In the genomic region with DNA sequence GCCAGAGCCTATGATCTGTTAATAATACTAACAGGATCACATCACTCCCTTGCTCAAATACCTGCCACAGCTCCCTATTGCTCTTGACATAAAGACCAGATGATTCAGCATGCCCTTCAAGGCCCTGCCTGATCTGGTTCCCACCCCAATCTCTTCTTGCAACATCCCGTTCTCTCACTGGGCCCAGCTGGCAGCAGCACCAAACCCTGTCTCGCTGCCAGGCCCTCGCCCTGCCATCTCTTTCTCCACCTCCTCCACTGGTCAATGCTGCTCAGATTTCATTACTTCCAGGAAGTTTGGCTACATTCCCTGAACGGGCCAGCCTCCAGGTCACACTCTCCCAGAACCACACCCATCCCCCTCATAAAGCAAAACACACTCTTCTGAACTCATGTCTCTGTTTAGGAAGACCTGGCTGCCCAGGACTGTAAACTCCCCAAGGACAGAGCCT, we compare ENCODE assay signal across 9 cellular contexts. TPM values are rescaled to one million over a fixed set of nuclear protein-coding genes. Genes with fewer than 3 reads are reported as not detected.
A peak's percentile ranks its signal among the peaks of the same experiment; 100 is the strongest.
DNase-seq lines count a peak whose midpoint lies in the region; ATAC-seq, FAIRE-seq and TF ChIP-seq lines count a peak whose summit lies in the region.
"Had no signal": no experiment of that assay in that cellular context is flagged by ENCODE, and none has a peak within 500 bp of the region (broad histone marks: within the 10 kb centered on the region; RNA-seq: fewer than 3 reads in every experiment).

No MANE protein-coding gene starts in this region.

- H3K36me3 ChIP-seq in right atrium auricular region = no peaks in the 10 kb centered on the region
- no peaks in the 10 kb centered on the region for H3K36me3 ChIP-seq in stomach

- POLR2A ChIA-PET in activated CD8-positive, alpha-beta T cell treated with anti-CD3 and anti-CD28 coated beads, Interleukin-2, amount 10 ng/mL, durations not matched to agents 7 days and 5 days (lab: Charles Lee) = no interaction called here

- no peaks in the 10 kb centered on the region for H3K27me3 ChIP-seq in right atrium auricular region
- H3K27me3 ChIP-seq in stomach = no peaks in the 10 kb centered on the region

- TF ChIP-seq CTCF in right atrium auricular region (IDR thresholded peaks at IDR 0.05) (no peak), stomach (IDR thresholded peaks at IDR 0.05) (no peak)

- CTCF ChIA-PET in activated CD8-positive, alpha-beta T cell treated with anti-CD3 and anti-CD28 coated beads, Interleukin-2, amount 10 ng/mL, durations not matched to agents 7 days and 5 days (lab: Charles Lee) = interaction anchor here (10.1 kb wide), 1 partner anchor 26 kb away, joined by 72 read pairs; no protein-coding TSS in a partner anchor

- H3K27ac Mint-ChIP-seq in activated T-helper 17 cell treated with anti-CD3 and anti-CD28 coated beads, Interleukin-2, amount 50 U/mL, for 72 hours = peak overlapping the region; percentile 3
- no peak overlapping the region for H3K27ac Mint-ChIP-seq in T-helper 17 cell
- H3K27ac Mint-ChIP-seq in activated CD8-positive, alpha-beta T cell treated with anti-CD3 and anti-CD28 coated beads, Interleukin-2, amount 10 ng/mL, durations not matched to agents 7 days and 5 days = no peak overlapping the region
- H3K27ac Mint-ChIP-seq: activated T-cell treated with anti-CD3 and anti-CD28 coated beads, Interleukin-2, amount 50 U/mL, for 24 hours had no signal

- H3K9me3 Mint-ChIP-seq in activated T-helper 17 cell treated with anti-CD3 and anti-CD28 coated beads, Interleukin-2, amount 50 U/mL, for 72 hours = no peaks in the 10 kb centered on the region
- no peaks in the 10 kb centered on the region for H3K9me3 Mint-ChIP-seq in activated CD8-positive, alpha-beta T cell treated with anti-CD3 and anti-CD28 coated beads, Interleukin-2, amount 10 ng/mL, durations not matched to agents 7 days and 5 days (ENCODE audit: insufficient read depth)
- H3K9me3 Mint-ChIP-seq: activated T-cell treated with anti-CD3 and anti-CD28 coated beads, Interleukin-2, amount 50 U/mL, for 24 hours had no signal

- 11 to 23% (median 16%) methylated on average over 4 of the region's 4 CpGs for WGBS in stomach, 5 donors

- DNase-seq in H54 (ENCODE audit: insufficient read length, low spot score) (peak; percentile 33), right atrium auricular region (ENCODE audit: low spot score) (peak; percentile 98), stomach (peak; percentile 97), T-helper 17 cell (no peak), NCI-H1417 treated with DMSO at 0.1 percent for 48 hours (lab: John Stamatoyannopoulos, UW) (no peak)
- DNase-seq in activated effector memory CD4-positive, alpha-beta T cell treated with Interleukin-2 at 50 U/mL for 16 hours = no peak
- no peak for DNase-seq in activated CD8-positive, alpha-beta T cell treated with anti-CD3 and anti-CD28 coated beads, Interleukin-2, amount 10 ng/mL, durations not matched to agents 7 days and 5 days
- DNase-seq: activated T-cell treated with anti-CD3 and anti-CD28 coated beads, Interleukin-2, amount 50 U/mL, for 24 hours had no signal

- peak; percentile 16 for TF ChIP-seq EP300 in stomach (IDR thresholded peaks at IDR 0.05)

- no peak overlapping the region for H3K4me3 Mint-ChIP-seq in activated T-helper 17 cell treated with anti-CD3 and anti-CD28 coated beads, Interleukin-2, amount 50 U/mL, for 72 hours
- no peak overlapping the region for H3K4me3 Mint-ChIP-seq in T-helper 17 cell
- no peak overlapping the region for H3K4me3 Mint-ChIP-seq in activated CD8-positive, alpha-beta T cell treated with anti-CD3 and anti-CD28 coated beads, Interleukin-2, amount 10 ng/mL, durations not matched to agents 7 days and 5 days
- H3K4me3 Mint-ChIP-seq: activated T-cell treated with anti-CD3 and anti-CD28 coated beads, Interleukin-2, amount 50 U/mL, for 24 hours had no signal

- H3K4me3 ChIP-seq in right atrium auricular region (no peak overlapping the region), stomach (no peak overlapping the region)

- no peaks in the 10 kb centered on the region for H3K36me3 Mint-ChIP-seq in activated T-helper 17 cell treated with anti-CD3 and anti-CD28 coated beads, Interleukin-2, amount 50 U/mL, for 72 hours (ENCODE audit: low read depth)
- no peaks in the 10 kb centered on the region for H3K36me3 Mint-ChIP-seq in T-helper 17 cell (ENCODE audit: low read depth)
- no peaks in the 10 kb centered on the region for H3K36me3 Mint-ChIP-seq in activated CD8-positive, alpha-beta T cell treated with anti-CD3 and anti-CD28 coated beads, Interleukin-2, amount 10 ng/mL, durations not matched to agents 7 days and 5 days (ENCODE audit: low read depth)

- intact Hi-C loops in stomach (cut with DNase I; ENCODE audit: low total_unique reads) = no loop called here

- no peak for ATAC-seq in activated T-helper 17 cell treated with anti-CD3 and anti-CD28 coated beads, Interleukin-2, amount 50 U/mL, for 72 hours (replicated peaks)
- ATAC-seq in T-helper 17 cell = no peak
- ATAC-seq in activated CD8-positive, alpha-beta T cell treated with anti-CD3 and anti-CD28 coated beads, Interleukin-2, amount 10 ng/mL, durations not matched to agents 7 days and 5 days = no peak

- H3K4me1 Mint-ChIP-seq in activated T-helper 17 cell treated with anti-CD3 and anti-CD28 coated beads, Interleukin-2, amount 50 U/mL, for 72 hours = no peaks in the 10 kb centered on the region
- peaks cover 2% of the 10 kb centered on the region for H3K4me1 Mint-ChIP-seq in T-helper 17 cell
- peaks cover 2% of the 10 kb centered on the region for H3K4me1 Mint-ChIP-seq in activated CD8-positive, alpha-beta T cell treated with anti-CD3 and anti-CD28 coated beads, Interleukin-2, amount 10 ng/mL, durations not matched to agents 7 days and 5 days (ENCODE audit: low read depth)

- H3K27me3 Mint-ChIP-seq in activated T-helper 17 cell treated with anti-CD3 and anti-CD28 coated beads, Interleukin-2, amount 50 U/mL, for 72 hours = no peaks in the 10 kb centered on the region
- H3K27me3 Mint-ChIP-seq in T-helper 17 cell = no peaks in the 10 kb centered on the region
- no peaks in the 10 kb centered on the region for H3K27me3 Mint-ChIP-seq in activated CD8-positive, alpha-beta T cell treated with anti-CD3 and anti-CD28 coated beads, Interleukin-2, amount 10 ng/mL, durations not matched to agents 7 days and 5 days (ENCODE audit: low read depth)
- H3K27me3 Mint-ChIP-seq: activated T-cell treated with anti-CD3 and anti-CD28 coated beads, Interleukin-2, amount 50 U/mL, for 24 hours had no signal

- H3K4me1 ChIP-seq in right atrium auricular region (peaks cover 0 to 14% of the 10 kb centered on the region in 2 donors), stomach (peaks cover 28 to 53% (median 39%) of the 10 kb centered on the region in 4 donors)

- H3K27ac ChIP-seq in right atrium auricular region = peak overlapping the region; percentile 70 to 73
- peak overlapping the region; percentile 83 to 95 (median 86) for H3K27ac ChIP-seq in stomach

- peak; percentile 20 for FAIRE-seq in H54 (lab: Jason Lieb, UNC)

- TF ChIP-seq POLR2A in H54 (IDR thresholded peaks at IDR 0.05; ENCODE audit: low read depth, low read length) = no peak
- TF ChIP-seq POLR2A in stomach (IDR thresholded peaks at IDR 0.05) = no peak

- H3K9me3 ChIP-seq in right atrium auricular region = no peaks in the 10 kb centered on the region
- H3K9me3 ChIP-seq in stomach = no peaks in the 10 kb centered on the region
- H3K9me3 ChIP-seq in T-helper 17 cell (ENCODE audit: control insufficient read depth, low read length, poor library complexity, severe bottlenecking) = no peaks in the 10 kb centered on the region

RNA-seq across cellular contexts. Expression of gene BCAT2, which starts 8.6 kb away (rescaled TPM):
- total RNA-seq in activated T-helper 17 cell treated with anti-CD3 and anti-CD28 coated beads, Interleukin-2, amount 50 U/mL, for 72 hours = 10 to 100 TPM; 39.7 to 54.3 TPM
- total RNA-seq in right atrium auricular region (10 to 100 TPM; 32.3 to 37.5 TPM), stomach (100 to 1,000 TPM in 1 of 5 donors, 10 to 100 TPM in 4; 22.0 to 320 (median 23.9) TPM), T-helper 17 cell (10 to 100 TPM; 14.0 to 14.6 TPM)
- polyA plus RNA-seq in stomach = 10 to 100 TPM; 65.8 to 74.5 (median 68.5) TPM
- total RNA-seq in activated CD8-positive, alpha-beta T cell treated with anti-CD3 and anti-CD28 coated beads, Interleukin-2, amount 10 ng/mL, durations not matched to agents 7 days and 5 days = 10 to 100 TPM; 47.2 to 48.6 TPM

RNA-seq across cellular contexts. Expression of gene HSD17B14, which starts 16.9 kb away (rescaled TPM):
- total RNA-seq in activated T-helper 17 cell treated with anti-CD3 and anti-CD28 coated beads, Interleukin-2, amount 50 U/mL, for 72 hours = 1 to 10 TPM in 1 of 2 donors, not detected in 1; 1.6 TPM
- total RNA-seq in right atrium auricular region = 1 to 10 TPM; 3.7 to 6.3 TPM
- 10 to 100 TPM in 2 of 5 donors, 1 to 10 TPM in 2, not detected in 1; 2.8 to 41.4 (median 17.3) TPM for total RNA-seq in stomach
- polyA plus RNA-seq in stomach = 1 to 10 TPM; 5.4 to 9.8 (median 9.4) TPM
- total RNA-seq in T-helper 17 cell = under 1 TPM in 1 of 2 donors, not detected in 1; 0.44 TPM
- total RNA-seq in activated CD8-positive, alpha-beta T cell treated with anti-CD3 and anti-CD28 coated beads, Interleukin-2, amount 10 ng/mL, durations not matched to agents 7 days and 5 days = 1 to 10 TPM in 1 of 2 experiments, under 1 TPM in 1; 0.89 to 1.1 TPM

RNA-seq across cellular contexts. Expression of gene PLEKHA4, which starts 49.0 kb away (rescaled TPM):
- total RNA-seq in activated T-helper 17 cell treated with anti-CD3 and anti-CD28 coated beads, Interleukin-2, amount 50 U/mL, for 72 hours = 10 to 100 TPM in 1 of 2 donors, 1 to 10 TPM in 1; 6.5 to 17.6 TPM
- total RNA-seq in right atrium auricular region = 10 to 100 TPM; 22.4 to 25.1 TPM
- 10 to 100 TPM in 2 of 5 donors, 1 to 10 TPM in 3; 1.7 to 35.6 (median 4.8) TPM for total RNA-seq in stomach
- 10 to 100 TPM; 30.1 to 85.0 (median 75.3) TPM for polyA plus RNA-seq in stomach
- total RNA-seq in T-helper 17 cell = 1 to 10 TPM in 1 of 2 donors, under 1 TPM in 1; 0.42 to 3.0 TPM
- 1 to 10 TPM; 4.4 to 4.6 TPM for total RNA-seq in activated CD8-positive, alpha-beta T cell treated with anti-CD3 and anti-CD28 coated beads, Interleukin-2, amount 10 ng/mL, durations not matched to agents 7 days and 5 days

RNA-seq across cellular contexts. Expression of gene PPP1R15A, which starts 52.8 kb away (rescaled TPM):
- total RNA-seq in activated T-helper 17 cell treated with anti-CD3 and anti-CD28 coated beads, Interleukin-2, amount 50 U/mL, for 72 hours = 100 to 1,000 TPM in 1 of 2 donors, 10 to 100 TPM in 1; 75.1 to 129 TPM
- total RNA-seq in right atrium auricular region = 10 to 100 TPM; 55.0 to 97.6 TPM
- total RNA-seq in stomach = 100 to 1,000 TPM in 1 of 5 donors, 10 to 100 TPM in 4; 14.6 to 107 (median 35.1) TPM
- polyA plus RNA-seq in stomach = 10 to 100 TPM; 34.6 to 59.8 (median 37.1) TPM
- total RNA-seq in T-helper 17 cell = 1,000 to 10,000 TPM in 1 of 2 donors, 100 to 1,000 TPM in 1; 954 to 1,165 TPM
- total RNA-seq in activated CD8-positive, alpha-beta T cell treated with anti-CD3 and anti-CD28 coated beads, Interleukin-2, amount 10 ng/mL, durations not matched to agents 7 days and 5 days = 100 to 1,000 TPM; 104 to 124 TPM

Comparison
In these comparisons a context has a peak if more than half of its experiments do, and no peak if none do; other contexts are left out.
1. DNase-seq: peak in H54 (single experiment), right atrium auricular region (single experiment) and stomach (single experiment); none in activated effector memory CD4-positive, alpha-beta T cell treated with Interleukin-2 at 50 U/mL for 16 hours (single experiment), T-helper 17 cell (0 of 3), NCI-H1417 treated with DMSO at 0.1 percent for 48 hours (single experiment) and activated CD8-positive, alpha-beta T cell treated with anti-CD3 and anti-CD28 coated beads, Interleukin-2, amount 10 ng/mL, durations not matched to agents 7 days and 5 days (single experiment).